ENCODE assay signal across 9 cellular contexts in genomic region chr22:40036591-40037225, GRCh38. TPM values are rescaled to one million over a fixed set of nuclear protein-coding genes. Genes with fewer than 3 reads are reported as not detected.
DNase-seq lines count a peak whose midpoint lies in the region; ATAC-seq and TF ChIP-seq lines count a peak whose summit lies in the region.
"Had no signal": no experiment of that assay in that cellular context is flagged by ENCODE, and none has a peak within 500 bp of the region (broad histone marks: within the 10 kb centered on the region; RNA-seq: fewer than 3 reads in every experiment).

No MANE protein-coding gene starts in this region.

- TF ChIP-seq POLR2A in esophagus muscularis mucosa (IDR thresholded peaks at IDR 0.05; ENCODE audit: low read depth): no peak
- no peak for TF ChIP-seq POLR2A in tibial nerve (IDR thresholded peaks at IDR 0.05)

- CTCF ChIA-PET in naive thymus-derived CD4-positive, alpha-beta T cell (lab: Charles Lee): interaction anchor here (0.6 to 3.9 kb wide), 9 partner anchors 12 to 742 kb away, joined by 3 to 14 read pairs (median 4); no protein-coding TSS in a partner anchor

- peak; percentile 27 to 77 (median 37) for DNase-seq in CD4-positive, CD25-positive, alpha-beta regulatory T cell
- peak; percentile 61 for DNase-seq in HFFc6
- DNase-seq in NOMO-1 (lab: John Stamatoyannopoulos, UW; ENCODE audit: unreplicated experiment in 2 of 2): peak; percentile 66 to 72
- peak; percentile 76 for DNase-seq in activated CD8-positive, alpha-beta memory T cell treated with anti-CD3 and anti-CD28 coated beads, Interleukin-2, amount 50 U/mL, for 48 hours
- no peak for DNase-seq in esophagus muscularis mucosa (ENCODE audit: extremely low spot score)
- DNase-seq in naive thymus-derived CD4-positive, alpha-beta T cell: peak in 7 of 9 donors; percentile 26 to 56 (median 48)
- peak in 1 of 2 donors; percentile 33 for DNase-seq in tibial nerve (ENCODE audit: low spot score in 2 of 2)
- DNase-seq in omental fat pad (ENCODE audit: low spot score): no peak

- TF ChIP-seq CTCF in HFFc6 (IDR thresholded peaks at IDR 0.05) (peak; percentile 84), esophagus muscularis mucosa (IDR thresholded peaks at IDR 0.05) (peak; percentile 59 to 75 (median 72)), tibial nerve (IDR thresholded peaks at IDR 0.05) (peak; percentile 50 to 82 (median 67)), omental fat pad (IDR thresholded peaks at IDR 0.05) (no peak)

- no peaks in the 10 kb centered on the region for H3K9me3 ChIP-seq in CD4-positive, CD25-positive, alpha-beta regulatory T cell (ENCODE audit: control insufficient read depth in 2 of 2, low read length in 2 of 2)
- H3K9me3 ChIP-seq in esophagus muscularis mucosa (no peaks in the 10 kb centered on the region), tibial nerve (no peaks in the 10 kb centered on the region)
- no peaks in the 10 kb centered on the region for H3K9me3 ChIP-seq in naive thymus-derived CD4-positive, alpha-beta T cell (ENCODE audit: control insufficient read depth in 2 of 3, low read length in 3 of 3)

- no peak overlapping the region for H3K4me3 Mint-ChIP-seq in CD4-positive, CD25-positive, alpha-beta regulatory T cell
- H3K4me3 Mint-ChIP-seq in HFFc6: no peak overlapping the region
- H3K4me3 Mint-ChIP-seq in naive thymus-derived CD4-positive, alpha-beta T cell: no peak overlapping the region

- H3K9me3 Mint-ChIP-seq in CD4-positive, CD25-positive, alpha-beta regulatory T cell: peaks cover 0 to 2% (median 0%) of the 10 kb centered on the region in 7 donors
- H3K9me3 Mint-ChIP-seq in HFFc6: no peaks in the 10 kb centered on the region
- no peaks in the 10 kb centered on the region for H3K9me3 Mint-ChIP-seq in naive thymus-derived CD4-positive, alpha-beta T cell

- WGBS in esophagus muscularis mucosa: 55% methylated on average over 7 of the region's 13 CpGs
- 31 to 39% methylated on average over 11 to 13 of the region's 13 CpGs for WGBS in tibial nerve, 2 donors

- no peak overlapping the region for H3K27ac Mint-ChIP-seq in CD4-positive, CD25-positive, alpha-beta regulatory T cell
- no peak overlapping the region for H3K27ac Mint-ChIP-seq in HFFc6
- no peak overlapping the region for H3K27ac Mint-ChIP-seq in naive thymus-derived CD4-positive, alpha-beta T cell

- intact Hi-C loops in esophagus muscularis mucosa (cut with DNase I): no loop called here
- intact Hi-C loops in naive thymus-derived CD4-positive, alpha-beta T cell (cut with micrococcal nuclease): loop anchor here (1.0 to 2.0 kb wide), 4 partner anchors 312 to 694 kb away; no protein-coding TSS in a partner anchor

- TF ChIP-seq EP300 in esophagus muscularis mucosa (IDR thresholded peaks at IDR 0.05): no peak
- TF ChIP-seq EP300 in tibial nerve (IDR thresholded peaks at IDR 0.05): no peak

- peaks cover 52% of the 10 kb centered on the region for H3K27me3 Mint-ChIP-seq in CD4-positive, CD25-positive, alpha-beta regulatory T cell
- peaks cover 28% of the 10 kb centered on the region for H3K27me3 Mint-ChIP-seq in HFFc6 (ENCODE audit: insufficient read depth)
- peaks cover 3 to 25% (median 15%) of the 10 kb centered on the region in 5 donors for H3K27me3 Mint-ChIP-seq in naive thymus-derived CD4-positive, alpha-beta T cell

- ATAC-seq in CD4-positive, CD25-positive, alpha-beta regulatory T cell (ENCODE audit: low read depth in 2 of 2): peak in 1 of 2 donors; percentile 61
- ATAC-seq in naive thymus-derived CD4-positive, alpha-beta T cell: peak; percentile 81
- no peak for ATAC-seq in omental fat pad (ENCODE audit: low FRiP score)

- peaks cover 0 to 3% (median 0%) of the 10 kb centered on the region in 4 donors for H3K4me1 Mint-ChIP-seq in CD4-positive, CD25-positive, alpha-beta regulatory T cell
- H3K4me1 Mint-ChIP-seq in HFFc6 (ENCODE audit: low read depth): peaks cover 9% of the 10 kb centered on the region; the same call in 1 of the 2 replicates
- peaks cover 0 to 7% (median 6%) of the 10 kb centered on the region in 7 donors for H3K4me1 Mint-ChIP-seq in naive thymus-derived CD4-positive, alpha-beta T cell

- H3K36me3 ChIP-seq in CD4-positive, CD25-positive, alpha-beta regulatory T cell (ENCODE audit: control insufficient read depth, insufficient read depth, low read length): no peaks in the 10 kb centered on the region
- no peaks in the 10 kb centered on the region for H3K36me3 ChIP-seq in esophagus muscularis mucosa
- H3K36me3 ChIP-seq in naive thymus-derived CD4-positive, alpha-beta T cell (ENCODE audit: control insufficient read depth in 2 of 3, insufficient read depth in 3 of 3, low read length in 3 of 3): no peaks in the 10 kb centered on the region
- H3K36me3 ChIP-seq in tibial nerve: no peaks in the 10 kb centered on the region

- H3K27ac ChIP-seq in CD4-positive, CD25-positive, alpha-beta regulatory T cell (ENCODE audit: insufficient read depth, low read length, poor library complexity, severe bottlenecking): no peak overlapping the region
- no peak overlapping the region for H3K27ac ChIP-seq in esophagus muscularis mucosa (replicated peaks in 1 of 4)
- no peak overlapping the region for H3K27ac ChIP-seq in naive thymus-derived CD4-positive, alpha-beta T cell (ENCODE audit: low read depth, low read length)
- peak overlapping the region in 1 of 4 donors; percentile 32 for H3K27ac ChIP-seq in tibial nerve
- H3K27ac ChIP-seq: skin epidermis had no signal

- H3K4me3 ChIP-seq in CD4-positive, CD25-positive, alpha-beta regulatory T cell (ENCODE audit: low read depth, low read length): no peak overlapping the region
- H3K4me3 ChIP-seq in esophagus muscularis mucosa (no peak overlapping the region), tibial nerve (no peak overlapping the region)
- no peak overlapping the region for H3K4me3 ChIP-seq in naive thymus-derived CD4-positive, alpha-beta T cell (ENCODE audit: low read length)
- H3K4me3 ChIP-seq: skin epidermis had no signal

- no peaks in the 10 kb centered on the region for H3K36me3 Mint-ChIP-seq in CD4-positive, CD25-positive, alpha-beta regulatory T cell
- H3K36me3 Mint-ChIP-seq in HFFc6 (ENCODE audit: low read depth): no peaks in the 10 kb centered on the region
- no peaks in the 10 kb centered on the region for H3K36me3 Mint-ChIP-seq in naive thymus-derived CD4-positive, alpha-beta T cell

- peaks cover 17% of the 10 kb centered on the region for H3K27me3 ChIP-seq in CD4-positive, CD25-positive, alpha-beta regulatory T cell (ENCODE audit: control insufficient read depth, insufficient read depth, low read length)
- H3K27me3 ChIP-seq in esophagus muscularis mucosa (peaks cover 0 to 24% (median 0%) of the 10 kb centered on the region in 4 donors), tibial nerve (no peaks in the 10 kb centered on the region)
- H3K27me3 ChIP-seq in naive thymus-derived CD4-positive, alpha-beta T cell (ENCODE audit: control insufficient read depth in 2 of 2, insufficient read depth in 2 of 2, low read length in 2 of 2): peaks cover 0 to 3% of the 10 kb centered on the region in 2 donors

- H3K4me1 ChIP-seq in CD4-positive, CD25-positive, alpha-beta regulatory T cell (ENCODE audit: control insufficient read depth, insufficient read depth, low read length, poor library complexity, severe bottlenecking): no peaks in the 10 kb centered on the region
- peaks cover 17 to 33% (median 24%) of the 10 kb centered on the region in 4 donors for H3K4me1 ChIP-seq in esophagus muscularis mucosa
- H3K4me1 ChIP-seq in naive thymus-derived CD4-positive, alpha-beta T cell (ENCODE audit: control insufficient read depth in 2 of 2, insufficient read depth in 2 of 2, low read length in 2 of 2): no peaks in the 10 kb centered on the region
- H3K4me1 ChIP-seq in tibial nerve: peaks cover 0 to 25% (median 20%) of the 10 kb centered on the region in 4 donors

- POLR2A ChIA-PET in naive thymus-derived CD4-positive, alpha-beta T cell (lab: Charles Lee): interaction anchor here (1.1 to 1.2 kb wide), 2 partner anchors 8 to 717 kb away, joined by 3 to 4 read pairs; partner anchors contain the start of gene RPL3

RNA-seq across cellular contexts. Expression of gene FAM83F, which starts 42.0 kb away (rescaled TPM):
- 3.2 TPM for total RNA-seq in CD4-positive, CD25-positive, alpha-beta regulatory T cell
- under 1 TPM in 3 of 4 donors, not detected in 1; 0.01 to 0.05 (median 0.03) TPM for polyA plus RNA-seq in CD4-positive, CD25-positive, alpha-beta regulatory T cell
- total RNA-seq in HFFc6 (2021; fragmentation: NEBNext Ultra II Directional; extraction: Animal tissue kit (Norgen Biotek cat#: 25700)): not detected
- total RNA-seq in esophagus muscularis mucosa (under 1 TPM; 0.19 to 0.66 (median 0.41) TPM), tibial nerve (10 to 100 TPM in 2 of 4 donors, 1 to 10 TPM in 2; 8.2 to 11.2 (median 9.8) TPM), omental fat pad (under 1 TPM; 0.37 to 0.84 (median 0.57) TPM)
- 10 to 100 TPM in 1 of 5 experiments, 1 to 10 TPM in 1, under 1 TPM in 3; 0.11 to 10.6 (median 0.51) TPM for total RNA-seq in naive thymus-derived CD4-positive, alpha-beta T cell
- under 1 TPM in 1 of 2 donors, not detected in 1; 0.20 TPM for polyA plus RNA-seq in naive thymus-derived CD4-positive, alpha-beta T cell

Comparison
In these comparisons a context has a peak if more than half of its experiments do, and no peak if none do; other contexts are left out.
1. DNase-seq: peak in CD4-positive, CD25-positive, alpha-beta regulatory T cell (3 of 3), HFFc6 (single experiment), NOMO-1 (2 of 2), activated CD8-positive, alpha-beta memory T cell treated with anti-CD3 and anti-CD28 coated beads, Interleukin-2, amount 50 U/mL, for 48 hours (single experiment) and naive thymus-derived CD4-positive, alpha-beta T cell (7 of 9); none in esophagus muscularis mucosa (single experiment) and omental fat pad (single experiment).
2. CTCF ChIP-seq: peak in HFFc6 (single experiment), esophagus muscularis mucosa (3 of 3) and tibial nerve (5 of 5); none in omental fat pad (0 of 3).